7 cellular contexts compared by ENCODE assay signal in genomic region chr12:26410686-26411085, GRCh38.
"Had no signal": no experiment of that assay in that cellular context is flagged by ENCODE, and none has a peak within 500 bp of the region (broad histone marks: within the 10 kb centered on the region; RNA-seq: fewer than 3 reads in every experiment).

No MANE protein-coding gene starts in this region.

- H3K4me3 ChIP-seq: GM23248, HAP-1 had no signal

- DNase-seq: GM23248, GOT3, H7, HFFc6, KBM-7 had no signal

- H3K27ac ChIP-seq: GM23248 had no signal

- ATAC-seq: HCT116 had no signal

- H3K36me3 ChIP-seq: HAP-1 had no signal

- H2AFZ ChIP-seq: GM23248 had no signal

- H3K9me3 ChIP-seq: HAP-1 had no signal
